Comparison of ENCODE assay signal across 8 cellular contexts in the genomic region with DNA sequence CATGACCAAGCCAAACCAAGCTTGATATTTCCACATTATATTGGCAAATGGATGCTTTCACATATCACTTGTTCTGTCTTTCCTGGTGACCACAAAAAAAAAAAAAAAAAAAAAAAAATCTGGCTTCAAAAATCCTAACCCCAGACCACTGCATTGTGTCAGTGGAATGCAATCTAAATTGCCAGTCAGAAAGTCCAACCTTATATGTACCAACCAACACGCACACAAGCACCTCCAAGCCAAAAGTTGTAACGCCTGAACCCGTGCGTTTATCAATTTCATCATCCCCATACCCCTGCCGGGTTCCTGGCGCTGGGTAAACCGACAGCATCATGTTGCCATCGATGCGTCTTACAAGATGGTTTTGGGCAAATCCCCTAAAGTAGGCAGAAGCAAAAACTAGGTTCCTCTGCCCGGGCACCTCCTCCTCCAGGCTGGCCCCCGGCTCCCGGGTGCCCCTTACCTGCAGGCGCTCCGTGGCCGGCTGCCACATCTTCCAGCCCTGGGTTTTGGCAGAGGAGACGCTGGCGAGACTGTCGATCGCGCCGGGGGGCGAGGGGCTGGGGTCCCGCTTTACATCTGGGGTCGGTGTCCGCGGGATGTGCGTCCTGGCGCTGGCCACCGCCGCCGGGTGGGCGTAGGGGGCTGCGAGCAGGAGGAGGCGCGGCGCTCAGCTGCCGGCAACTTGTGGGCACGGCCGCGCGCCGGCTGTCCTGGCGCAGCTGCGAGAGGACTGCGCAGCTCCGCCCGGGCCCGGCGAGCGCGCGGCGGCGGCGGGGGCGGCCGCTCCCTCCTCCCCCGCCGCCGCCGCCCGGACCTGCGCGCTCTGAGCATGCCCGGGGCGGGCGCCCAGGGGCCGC. TPM values are rescaled to one million over a fixed set of nuclear protein-coding genes. Genes with fewer than 3 reads are reported as not detected.
DNase-seq lines count a peak whose midpoint lies in the region; ATAC-seq and TF ChIP-seq lines count a peak whose summit lies in the region.

TSS of gene PID1 (minus strand) at position 737 of the 860 bp plus-strand sequence. CDS start at position 493, 244 bp downstream.

- no peaks in the 10 kb centered on the region for H3K79me2 ChIP-seq in MM.1S (ENCODE audit: low read length)

- H3K36me3 ChIP-seq in MM.1S (replicated peaks; ENCODE audit: insufficient read depth, low read length): no peaks in the 10 kb centered on the region
- H3K36me3 ChIP-seq in lung (ENCODE audit: control insufficient read depth in 2 of 2, insufficient read depth in 2 of 2, low read length in 2 of 2): no peaks in the 10 kb centered on the region
- H3K36me3 ChIP-seq in upper lobe of left lung: no peaks in the 10 kb centered on the region
- H3K36me3 ChIP-seq in effector memory CD4-positive, alpha-beta T cell (ENCODE audit: control insufficient read depth, insufficient read depth, low read length): no peaks in the 10 kb centered on the region

- WGBS in lung, 2 donors: 3 to 8% methylated on average over 45 to 68 of the region's 68 CpGs
- WGBS in upper lobe of left lung, 2 donors: 16 to 22% methylated on average over 6 to 9 of the region's 68 CpGs

- H3K4me2 ChIP-seq in MM.1S (ENCODE audit: low read depth, low read length): peak within 1 kb of the TSS; percentile 86; the same call in 1 of the 2 replicates

- H3K4me3 ChIP-seq in AG04450 (ENCODE audit: low read depth, low read length) (peak within 1 kb of the TSS; percentile 63), MM.1S (ENCODE audit: low read length) (peak within 1 kb of the TSS; percentile 66), lung (peak within 1 kb of the TSS; percentile 83), upper lobe of left lung (peak within 1 kb of the TSS; percentile 19 to 84 (median 68))
- no peak within 1 kb of the TSS for H3K4me3 ChIP-seq in effector memory CD4-positive, alpha-beta T cell (ENCODE audit: insufficient read depth, low read depth, low read length, poor library complexity, severe bottlenecking)

- CTCF ChIA-PET in AG04450 (lab: Charles Lee): interaction anchor here (0.6 kb wide), 1 partner anchor 1221 kb away, joined by 3 read pairs; no protein-coding TSS in a partner anchor

- no peak for DNase-seq in AG04450 (ENCODE audit: low read depth, low spot score)
- DNase-seq in MM.1S: peak; percentile 36
- peak; percentile 38 for DNase-seq in dedifferentiated amniotic fluid mesenchymal stem cell (ENCODE audit: extremely low spot score)
- no peak for DNase-seq in lung (ENCODE audit: low spot score)
- DNase-seq in upper lobe of left lung: peak; percentile 48 to 91
- no peak for DNase-seq in effector memory CD4-positive, alpha-beta T cell
- no peak for DNase-seq in NK-92 treated with Interleukin-12 subunit alpha and Interleukin-12 subunit beta, amount 100 ng/mL, for 24 hours (lab: John Stamatoyannopoulos, UW)

- no peaks in the 10 kb centered on the region; the same call in 1 of the 2 replicates for H3K9me3 ChIP-seq in AG04450 (ENCODE audit: control insufficient read depth, insufficient read depth, low read length)
- H3K9me3 ChIP-seq in MM.1S (replicated peaks; ENCODE audit: insufficient read depth, low read length): no peaks in the 10 kb centered on the region
- no peaks in the 10 kb centered on the region for H3K9me3 ChIP-seq in lung (ENCODE audit: control insufficient read depth in 2 of 2, insufficient read depth in 1 of 2, low read length in 1 of 2)
- no peaks in the 10 kb centered on the region for H3K9me3 ChIP-seq in upper lobe of left lung
- H3K9me3 ChIP-seq in effector memory CD4-positive, alpha-beta T cell (ENCODE audit: control insufficient read depth, low read length): no peaks in the 10 kb centered on the region

- no peaks in the 10 kb centered on the region for H4K20me1 ChIP-seq in MM.1S (ENCODE audit: insufficient read depth, low read length)

- no peaks in the 10 kb centered on the region for H3K9me2 ChIP-seq in MM.1S (replicated peaks; ENCODE audit: insufficient read depth, low read length)

- peak in 2 of 4 donors; percentile 30 to 74 for TF ChIP-seq POLR2A in upper lobe of left lung (IDR thresholded peaks at IDR 0.05)

- ATAC-seq in lung (ENCODE audit: insufficient read depth, low FRiP score) (peak; percentile 72), upper lobe of left lung (ENCODE audit: low FRiP score in 2 of 2) (peak; percentile 56 to 90), HG03457 (IDR thresholded peaks at IDR 0.05; ENCODE audit: unreplicated experiment) (no peak)

- H3K4me1 ChIP-seq in MM.1S (ENCODE audit: low read length) (no peaks in the 10 kb centered on the region), lung (ENCODE audit: control insufficient read depth in 2 of 2, insufficient read depth in 2 of 2, low read length in 2 of 2) (no peaks in the 10 kb centered on the region), upper lobe of left lung (peaks cover 9 to 47% (median 26%) of the 10 kb centered on the region in 4 donors)
- H3K4me1 ChIP-seq in effector memory CD4-positive, alpha-beta T cell (ENCODE audit: control insufficient read depth, insufficient read depth, low read length, poor library complexity, severe bottlenecking): no peaks in the 10 kb centered on the region

- H3K9ac ChIP-seq in MM.1S (ENCODE audit: low read length): no peak within 1 kb of the TSS; the same call in 1 of the 2 replicates

- TF ChIP-seq EP300 in upper lobe of left lung (IDR thresholded peaks at IDR 0.05): no peak

- H3K27ac ChIP-seq in AG04450 (ENCODE audit: low read depth, low read length) (no peak within 1 kb of the TSS), MM.1S (ENCODE audit: low read length) (no peak within 1 kb of the TSS), lung (ENCODE audit: low read depth in 1 of 2, low read length in 1 of 2) (peak within 1 kb of the TSS in 1 of 2 donors; percentile 87), upper lobe of left lung (peak within 1 kb of the TSS; percentile 66 to 81 (median 74))
- H3K27ac ChIP-seq in effector memory CD4-positive, alpha-beta T cell (ENCODE audit: insufficient read depth, low read length, poor library complexity, severe bottlenecking): no peak within 1 kb of the TSS

- no peaks in the 10 kb centered on the region for H3F3A ChIP-seq in MM.1S (ENCODE audit: insufficient read depth, low read length)

- TF ChIP-seq CTCF in AG04450 (IDR thresholded peaks at IDR 0.05; ENCODE audit: low read depth, low read length): no peak
- TF ChIP-seq CTCF in MM.1S (IDR thresholded peaks at IDR 0.05; ENCODE audit: low read length): no peak
- TF ChIP-seq CTCF in lung (IDR thresholded peaks at IDR 0.05; ENCODE audit: control extremely low read depth, extremely low read depth): no peak
- TF ChIP-seq CTCF in upper lobe of left lung (IDR thresholded peaks at IDR 0.05): no peak

- no peaks in the 10 kb centered on the region for H3K27me3 ChIP-seq in AG04450 (ENCODE audit: control insufficient read depth, insufficient read depth, low read length)
- no peaks in the 10 kb centered on the region; the same call in 1 of the 2 replicates for H3K27me3 ChIP-seq in MM.1S (replicated peaks; ENCODE audit: insufficient read depth, low read length)
- no peaks in the 10 kb centered on the region for H3K27me3 ChIP-seq in lung (ENCODE audit: control insufficient read depth, insufficient read depth)
- no peaks in the 10 kb centered on the region for H3K27me3 ChIP-seq in upper lobe of left lung
- no peaks in the 10 kb centered on the region for H3K27me3 ChIP-seq in effector memory CD4-positive, alpha-beta T cell (replicated peaks; ENCODE audit: control insufficient read depth, insufficient read depth, low read length, poor library complexity, severe bottlenecking)

- POLR2A ChIA-PET in AG04450 (lab: Yijun Ruan, JAX): interaction anchor here (0.6 kb wide), 1 partner anchor 149 kb away, joined by 6 read pairs; no protein-coding TSS in a partner anchor

- peak within 1 kb of the TSS; percentile 72; the same call in 1 of the 2 replicates for H2AFZ ChIP-seq in MM.1S (ENCODE audit: low read length)

RNA-seq across cellular contexts. Expression of gene PID1, which starts in this region (rescaled TPM):
- polyA plus RNA-seq in AG04450 (2011; rRNA removed) (1.5 and 1.8 TPM in 2 replicates), lung (10 to 100 TPM; 17.0 to 18.7 TPM)
- polyA minus RNA-seq in AG04450 (2011; rRNA and poly(A)+ RNA removed): 2.0 and 3.3 TPM in 2 replicates
- total RNA-seq in lung (10 to 100 TPM; 41.3 to 45.7 TPM), upper lobe of left lung (10 to 100 TPM; 20.8 to 59.7 (median 39.8) TPM)

Comparison
In these comparisons a context has a peak if more than half of its experiments do, and no peak if none do; other contexts are left out.
1. DNase-seq: peak in MM.1S (single experiment), dedifferentiated amniotic fluid mesenchymal stem cell (single experiment) and upper lobe of left lung (2 of 2); none in AG04450 (single experiment), lung (single experiment), effector memory CD4-positive, alpha-beta T cell (0 of 3) and NK-92 treated with Interleukin-12 subunit alpha and Interleukin-12 subunit beta, amount 100 ng/mL, for 24 hours (single experiment).
2. H3K27ac ChIP-seq: peak in upper lobe of left lung (4 of 4); none in AG04450 (single experiment), MM.1S (single experiment) and effector memory CD4-positive, alpha-beta T cell (single experiment).